ENCODE assay signal across 29 cellular contexts in genomic region chr7:4070214-4070613, GRCh38.
"Had no signal": no experiment of that assay in that cellular context is flagged by ENCODE, and none has a peak within 500 bp of the region (broad histone marks: within the 10 kb centered on the region; RNA-seq: fewer than 3 reads in every experiment).

No MANE protein-coding gene starts in this region.

- H3K4me3 ChIP-seq: adrenal gland, SJCRH30, SK-N-MC had no signal

- H3K9me3 ChIP-seq: adrenal gland, SJCRH30 had no signal

- H3K9me3 Mint-ChIP-seq: activated CD4-positive, alpha-beta T cell treated with anti-CD3 and anti-CD28 coated beads, Interleukin-2, amount 10 ng/mL, durations not matched to agents 7 days and 5 days; activated naive CD4-positive, alpha-beta T cell treated with anti-CD3 and anti-CD28 coated beads for 36 hours; activated naive CD4-positive, alpha-beta T cell treated with anti-CD3 and anti-CD28 coated beads, Interleukin-2, amount 50 U/mL, for 72 hours; activated T-cell treated with anti-CD3 and anti-CD28 coated beads, Interleukin-2, amount 50 U/mL, for 24 hours; activated T-helper 1 cell treated with anti-CD3 and anti-CD28 coated beads, Interleukin-12 subunit alpha, Interleukin-12 subunit beta, Interleukin-2, Interleukin-4 antibody, amounts not matched to agents 30 ng/mL and 10 ng/mL and 1 ng/mL, durations not matched to agents 14 hours and 24 hours and 36 hours; WTC11 had no signal

- H3K36me3 Mint-ChIP-seq: activated naive CD4-positive, alpha-beta T cell treated with anti-CD3 and anti-CD28 coated beads, Interleukin-2, amount 50 U/mL, for 72 hours had no signal

- DNase-seq: activated CD4-positive, alpha-beta T cell treated with anti-CD3 and anti-CD28 coated beads for 36 hours; activated CD4-positive, alpha-beta T cell treated with anti-CD3 and anti-CD28 coated beads, Interleukin-2, amount 10 ng/mL, durations not matched to agents 7 days and 5 days; activated CD4-positive, alpha-beta T cell treated with anti-CD3 and anti-CD28 coated beads, Interleukin-2, amount 50 U/mL, for 48 hours; activated gamma-delta T cell treated with Interleukin-2 at 50 U/mL for 16 hours; activated naive CD4-positive, alpha-beta T cell treated with anti-CD3 and anti-CD28 coated beads for 36 hours; activated T-cell treated with anti-CD3 and anti-CD28 coated beads, Interleukin-2, amount 50 U/mL, for 24 hours; caudate nucleus; Karpas-422; KBM-7; NCI-H1048; NCI-H1105 treated with DMSO at 0.1 percent for 48 hours; NCI-H1436; NCI-H1694; NCI-H2029; NCI-H345; NCI-H524 treated with DMSO at 0.1 percent for 48 hours; SHP77; SJCRH30 had no signal

- H3K36me3 ChIP-seq: adrenal gland, SJCRH30 had no signal

- H3K27me3 Mint-ChIP-seq: activated CD4-positive, alpha-beta T cell treated with anti-CD3 and anti-CD28 coated beads for 36 hours; activated CD4-positive, alpha-beta T cell treated with anti-CD3 and anti-CD28 coated beads, Interleukin-2, amount 10 ng/mL, durations not matched to agents 7 days and 5 days; activated T-cell treated with anti-CD3 and anti-CD28 coated beads, Interleukin-2, amount 50 U/mL, for 24 hours; brain had no signal

- ATAC-seq: activated CD4-positive, alpha-beta T cell treated with anti-CD3 and anti-CD28 coated beads for 36 hours; activated CD4-positive, CD25-positive, alpha-beta regulatory T cell treated with anti-CD3 and anti-CD28 coated beads, Interleukin-2, amount 50 U/mL, for 24 hours; activated naive CD4-positive, alpha-beta T cell treated with anti-CD3 and anti-CD28 coated beads, Interleukin-2, amount 50 U/mL, for 72 hours; Panc1; WTC11 had no signal

- H3K27me3 ChIP-seq: adrenal gland, SJCRH30 had no signal

- H3K27ac ChIP-seq: adrenal gland, SJCRH30, SK-N-MC had no signal

- H3K27ac Mint-ChIP-seq: activated CD4-positive, alpha-beta T cell treated with anti-CD3 and anti-CD28 coated beads for 36 hours; activated CD4-positive, alpha-beta T cell treated with anti-CD3 and anti-CD28 coated beads, Interleukin-2, amount 10 ng/mL, durations not matched to agents 7 days and 5 days; activated naive CD4-positive, alpha-beta T cell treated with anti-CD3 and anti-CD28 coated beads for 36 hours; activated T-cell treated with anti-CD3 and anti-CD28 coated beads, Interleukin-2, amount 50 U/mL, for 24 hours; activated T-helper 1 cell treated with anti-CD3 and anti-CD28 coated beads, Interleukin-12 subunit alpha, Interleukin-12 subunit beta, Interleukin-2, Interleukin-4 antibody, amounts not matched to agents 30 ng/mL and 10 ng/mL and 1 ng/mL, durations not matched to agents 14 hours and 24 hours and 36 hours; WTC11 had no signal

- H3K4me1 ChIP-seq: adrenal gland, SJCRH30 had no signal

- FAIRE-seq: astrocyte, bronchial epithelial cell, TTC549 had no signal

- H3K4me3 Mint-ChIP-seq: activated CD4-positive, alpha-beta T cell treated with anti-CD3 and anti-CD28 coated beads for 36 hours; activated CD4-positive, alpha-beta T cell treated with anti-CD3 and anti-CD28 coated beads, Interleukin-2, amount 10 ng/mL, durations not matched to agents 7 days and 5 days; activated naive CD4-positive, alpha-beta T cell treated with anti-CD3 and anti-CD28 coated beads for 36 hours; activated T-cell treated with anti-CD3 and anti-CD28 coated beads, Interleukin-2, amount 50 U/mL, for 24 hours; activated T-helper 1 cell treated with anti-CD3 and anti-CD28 coated beads, Interleukin-12 subunit alpha, Interleukin-12 subunit beta, Interleukin-2, Interleukin-4 antibody, amounts not matched to agents 30 ng/mL and 10 ng/mL and 1 ng/mL, durations not matched to agents 14 hours and 24 hours and 36 hours; brain; WTC11 had no signal
